In genomic region chr3:36543276-36543997, GRCh38 we compare ENCODE assay signal across 18 cellular contexts.
A peak's percentile ranks its signal among the peaks of the same experiment; 100 is the strongest.
DNase-seq lines count a peak whose midpoint lies in the region; ATAC-seq and TF ChIP-seq lines count a peak whose summit lies in the region.
"Had no signal": no experiment of that assay in that cellular context is flagged by ENCODE, and none has a peak within 500 bp of the region (broad histone marks: within the 10 kb centered on the region; RNA-seq: fewer than 3 reads in every experiment).

No MANE protein-coding gene starts in this region.

- no peaks in the 10 kb centered on the region for H3K9me3 ChIP-seq in effector memory CD4-positive, alpha-beta T cell (ENCODE audit: control insufficient read depth, low read length)
- H3K9me3 ChIP-seq: Caco-2, MG63 had no signal

- no peaks in the 10 kb centered on the region for H3K27me3 ChIP-seq in effector memory CD4-positive, alpha-beta T cell (replicated peaks; ENCODE audit: control insufficient read depth, insufficient read depth, low read length, poor library complexity, severe bottlenecking)
- H3K27me3 ChIP-seq: BLaER1 treated with 17β-estradiol and CSF1 and Interleukin-3, amounts not matched to agents 10 nM and 100 nM; MG63 had no signal

- no peak overlapping the region for H3K27ac ChIP-seq in effector memory CD4-positive, alpha-beta T cell (ENCODE audit: insufficient read depth, low read length, poor library complexity, severe bottlenecking)
- H3K27ac ChIP-seq: BLaER1 treated with 17β-estradiol and CSF1 and Interleukin-3, amounts not matched to agents 10 nM and 100 nM had no signal

- in situ Hi-C loops in astrocyte of the spinal cord (cut with HindIII; ENCODE audit: low sequenced_read_pairs) = no loop called here

- H3K4me3 ChIP-seq in astrocyte of the spinal cord (ENCODE audit: low read depth, low read length) (no peak overlapping the region), fibroblast of the aortic adventitia (ENCODE audit: low read depth, low read length) (no peak overlapping the region)
- H3K4me3 ChIP-seq in effector memory CD4-positive, alpha-beta T cell (ENCODE audit: insufficient read depth, low read depth, low read length, poor library complexity, severe bottlenecking) = no peak overlapping the region
- H3K4me3 ChIP-seq: BLaER1 treated with 17β-estradiol and CSF1 and Interleukin-3, amounts not matched to agents 10 nM and 100 nM; MG63 had no signal

- peak; percentile 43 for DNase-seq in GM03348 (ENCODE audit: low spot score)
- peak; percentile 18 for DNase-seq in astrocyte of the spinal cord (ENCODE audit: low read depth, low spot score)
- peak; percentile 72 for DNase-seq in fibroblast of the aortic adventitia (ENCODE audit: low read depth)
- DNase-seq in effector memory CD4-positive, alpha-beta T cell = no peak
- no peak for DNase-seq in activated CD4-positive, alpha-beta T cell treated with anti-CD3 and anti-CD28 coated beads, Interleukin-2, amount 50 U/mL, for 1 hour
- DNase-seq: Caco-2; CD4-positive, alpha-beta memory T cell; DMS 273 treated with DMSO at 0.1 percent for 48 hours; MG63; NCI-H1417 treated with DMSO at 0.1 percent for 48 hours; NCI-H187; NCI-H446; NCI-H526 treated with DMSO at 0.1 percent for 48 hours; OCI-M1 had no signal

- H3K4me1 ChIP-seq in effector memory CD4-positive, alpha-beta T cell (ENCODE audit: control insufficient read depth, insufficient read depth, low read length, poor library complexity, severe bottlenecking) = no peaks in the 10 kb centered on the region
- H3K4me1 ChIP-seq: Caco-2 had no signal

- H3K36me3 ChIP-seq in effector memory CD4-positive, alpha-beta T cell (ENCODE audit: control insufficient read depth, insufficient read depth, low read length) = no peaks in the 10 kb centered on the region
- H3K36me3 ChIP-seq: BLaER1 treated with 17β-estradiol and CSF1 and Interleukin-3, amounts not matched to agents 10 nM and 100 nM; MG63 had no signal

- no peak for ATAC-seq in HG02623 (IDR thresholded peaks at IDR 0.05; ENCODE audit: unreplicated experiment)
- no peak for ATAC-seq in HG02970 (IDR thresholded peaks at IDR 0.05; ENCODE audit: low FRiP score, unreplicated experiment)
- ATAC-seq: Right ventricle myocardium inferior had no signal

- TF ChIP-seq CTCF in astrocyte of the spinal cord (IDR thresholded peaks at IDR 0.05; ENCODE audit: low read depth, low read length) (no peak), fibroblast of the aortic adventitia (IDR thresholded peaks at IDR 0.05; ENCODE audit: insufficient read depth, low read length) (no peak)

Comparison
In these comparisons a context has a peak if more than half of its experiments do, and no peak if none do; other contexts are left out.
1. DNase-seq: peak in GM03348 (single experiment), astrocyte of the spinal cord (single experiment) and fibroblast of the aortic adventitia (single experiment); none in effector memory CD4-positive, alpha-beta T cell (0 of 3) and activated CD4-positive, alpha-beta T cell treated with anti-CD3 and anti-CD28 coated beads, Interleukin-2, amount 50 U/mL, for 1 hour (single experiment).